ENCODE assay signal across 8 cellular contexts in genomic region chr19:41993612-41994483, GRCh38. TPM values are rescaled to one million over a fixed set of nuclear protein-coding genes. Genes with fewer than 3 reads are reported as not detected.
DNase-seq lines count a peak whose midpoint lies in the region; ATAC-seq and TF ChIP-seq lines count a peak whose summit lies in the region.

TSS of gene ATP1A3 (minus strand) at chr19:41994230. CDS start at chr19:41994076, 154 bp downstream.

- CTCF ChIA-PET in BJ (lab: Yijun Ruan, JAX) (interaction anchor here (0.8 to 3.3 kb wide), 2 partner anchors 29 to 41 kb away, joined by 7 to 16 read pairs; no protein-coding TSS in a partner anchor), HCT116 (lab: Charles Lee) (interaction anchor here (1.9 kb wide), 1 partner anchor 34 kb away, joined by 5 read pairs; no protein-coding TSS in a partner anchor)

- H3K27me3 ChIP-seq in BJ (ENCODE audit: control insufficient read depth, insufficient read depth, low read length) (peaks cover 23% of the 10 kb centered on the region), HCT116 (ENCODE audit: insufficient read depth, low read length) (peaks cover 7% of the 10 kb centered on the region; the same call in 1 of the 2 replicates), mucosa of rectum (ENCODE audit: control insufficient read depth in 2 of 2, insufficient read depth in 2 of 2, low read length in 2 of 2) (peaks cover 33 to 43% of the 10 kb centered on the region in 2 donors)

- no peak for TF ChIP-seq RAD21 in HCT116 (IDR thresholded peaks at IDR 0.05; ENCODE audit: low read depth)

- no peak for DNase-seq in BJ (ENCODE audit: low read depth)
- peak; percentile 31 for DNase-seq in HCT116 (ENCODE audit: low read depth, low spot score)
- DNase-seq in NCI-H82 (lab: John Stamatoyannopoulos, UW) = peak; percentile 96
- DNase-seq in activated CD8-positive, alpha-beta memory T cell treated with anti-CD3 and anti-CD28 coated beads for 48 hours (ENCODE audit: low read depth in 2 of 3, low spot score in 2 of 3) = peak; percentile 24 to 38 (median 27)
- peak; percentile 68 for DNase-seq in epidermal melanocyte (ENCODE audit: insufficient read length, low spot score)
- DNase-seq in stimulated activated CD8-positive, alpha-beta memory T cell treated with anti-CD3 and anti-CD28 coated beads, Interleukin-7, amount 100 ng/mL, for 48 hours (ENCODE audit: extremely low read depth in 1 of 2, low read depth in 1 of 2) = peak; percentile 37 to 49

- H4K20me1 ChIP-seq in HCT116 (ENCODE audit: insufficient read depth) = no peaks in the 10 kb centered on the region

- H3K4me1 ChIP-seq in HCT116 (ENCODE audit: control insufficient read depth in 1 of 2, insufficient read depth in 2 of 2, low read length in 2 of 2) (peaks cover 4 to 21% of the 10 kb centered on the region in 2 experiments; a peak in 3 of 4 replicates), mucosa of rectum (ENCODE audit: control insufficient read depth in 2 of 2, insufficient read depth in 2 of 2, low read length in 2 of 2) (peaks cover 0 to 4% of the 10 kb centered on the region in 2 donors)

- TF ChIP-seq CTCF in BJ (IDR thresholded peaks at IDR 0.05; ENCODE audit: insufficient read depth, low read depth, low read length) = no peak
- TF ChIP-seq CTCF in HCT116 (IDR thresholded peaks at IDR 0.05 in 2 of 3, conservative IDR thresholded peaks at IDR 0.05 in 1 of 3; ENCODE audit: borderline replicate concordance in 1 of 3, insufficient read depth in 1 of 3, low read depth in 2 of 3, low read length in 2 of 3) = no peak

- peak within 1 kb of the TSS; percentile 99 for H3K4me2 ChIP-seq in HCT116 (ENCODE audit: low read length)

- H3K27ac ChIP-seq in HCT116 (ENCODE audit: low read depth, low read length) (peak within 1 kb of the TSS; percentile 35; the same call in 1 of the 2 replicates), mucosa of rectum (ENCODE audit: low read depth in 2 of 2, low read length in 2 of 2) (no peak within 1 kb of the TSS)

- no peaks in the 10 kb centered on the region for H3K9me2 ChIP-seq in HCT116 (ENCODE audit: insufficient read depth)

- H3K9me3 ChIP-seq in HCT116 (ENCODE audit: control insufficient read depth in 1 of 2, insufficient read depth in 1 of 2, low read depth in 1 of 2, low read length in 2 of 2) = no peaks in the 10 kb centered on the region
- no peaks in the 10 kb centered on the region for H3K9me3 ChIP-seq in mucosa of rectum (ENCODE audit: control insufficient read depth in 2 of 2, low read length in 2 of 2)

- ATAC-seq in HCT116 (peak; percentile 87), GM19395 (IDR thresholded peaks at IDR 0.05; ENCODE audit: unreplicated experiment) (no peak)

- intact Hi-C loops in HCT116 (cut with micrococcal nuclease) = loop anchor here (10.0 kb wide), 1 partner anchor 101 kb away; no protein-coding TSS in a partner anchor

- no peaks in the 10 kb centered on the region for H3K36me3 ChIP-seq in BJ (ENCODE audit: control insufficient read depth, insufficient read depth, low read length)
- H3K36me3 ChIP-seq in HCT116 (ENCODE audit: control insufficient read depth in 1 of 2, insufficient read depth in 2 of 2, low read length in 2 of 2) = no peaks in the 10 kb centered on the region
- H3K36me3 ChIP-seq in mucosa of rectum (ENCODE audit: control insufficient read depth in 2 of 2, insufficient read depth in 2 of 2, low read length in 2 of 2) = no peaks in the 10 kb centered on the region

- H3K79me2 ChIP-seq in HCT116 (ENCODE audit: insufficient read depth, low read length) = no peaks in the 10 kb centered on the region

- POLR2A ChIA-PET in BJ (lab: Charles Lee) (no interaction called here), HCT116 (lab: Charles Lee) (no interaction called here)

- RAD21 ChIA-PET in HCT116 (lab: Charles Lee; ENCODE audit: low non-redundant PET in 1 of 2, low total read pairs in 2 of 2, uncharacterized antibody in 2 of 2, unreplicated experiment in 2 of 2) = no interaction called here

- H2AFZ ChIP-seq in HCT116 (ENCODE audit: low read depth, low read length, poor library complexity, severe bottlenecking) = peak within 1 kb of the TSS; percentile 54

- no peak for TF ChIP-seq POLR2A in HCT116 (IDR thresholded peaks at IDR 0.05; ENCODE audit: borderline replicate concordance, extremely low read depth, insufficient read depth, insufficient read length)

- H3K4me3 ChIP-seq in BJ (ENCODE audit: low read depth, low read length) (peak within 1 kb of the TSS; percentile 37), HCT116 (replicated peaks in 1 of 2; ENCODE audit: low read depth in 1 of 2, low read length in 2 of 2) (peak within 1 kb of the TSS; percentile 66 to 76), mucosa of rectum (ENCODE audit: low read length in 2 of 2) (peak within 1 kb of the TSS; percentile 16 to 60)

- peak within 1 kb of the TSS; percentile 73 for H3K9ac ChIP-seq in HCT116 (ENCODE audit: low read length)
- H3K9ac ChIP-seq in mucosa of rectum (ENCODE audit: low read depth in 1 of 2, low read length in 2 of 2) = no peak within 1 kb of the TSS

- no TSS peak for BruUV-seq in HCT116 (replicated peaks; lab: Mats Ljungman, UMichigan)

TF ChIP-seq in HCT116, 20 proteins besides CTCF, POLR2A, EP300 and RAD21:
- TF ChIP-seq EGR1 (IDR thresholded peaks at IDR 0.05; ENCODE audit: low read depth) (peak; percentile 78; the same call in 1 of the 2 replicates), POLR2AphosphoS5 (IDR thresholded peaks at IDR 0.05; ENCODE audit: low read depth, low read length) (peak; percentile 68), SP1 (IDR thresholded peaks at IDR 0.05; ENCODE audit: low read depth) (peak; percentile 46; the same call in 1 of the 2 replicates), ELF1 (IDR thresholded peaks at IDR 0.05; ENCODE audit: borderline replicate concordance, low read depth) (no peak)
TF ChIP-seq in HCT116: peak in this region for 3.

RNA-seq across cellular contexts. Expression of gene ATP1A3, which starts in this region (rescaled TPM):
- 0.11 and 0.32 TPM in 2 replicates for polyA plus RNA-seq in BJ (2011; rRNA removed)
- polyA minus RNA-seq in BJ (2011; rRNA and poly(A)+ RNA removed) = 0.38 and 0.62 TPM in 2 replicates
- 34.7 TPM for total RNA-seq in HCT116 (2021; ENCODE audit: unreplicated experiment)
- 30.8 and 34.9 TPM in 2 replicates for polyA plus RNA-seq in HCT116 (2012)
